11 cellular contexts compared by ENCODE assay signal in genomic region chr15:89851665-89852341, GRCh38. TPM values are rescaled to one million over a fixed set of nuclear protein-coding genes. Genes with fewer than 3 reads are reported as not detected.
DNase-seq lines count a peak whose midpoint lies in the region; ATAC-seq and TF ChIP-seq lines count a peak whose summit lies in the region.
"Had no signal": no experiment of that assay in that cellular context is flagged by ENCODE, and none has a peak within 500 bp of the region (broad histone marks: within the 10 kb centered on the region; RNA-seq: fewer than 3 reads in every experiment).

No MANE protein-coding gene starts in this region.

- ATAC-seq in GM19023 (IDR thresholded peaks at IDR 0.05; ENCODE audit: unreplicated experiment) (peak; percentile 59), HG03095 (IDR thresholded peaks at IDR 0.05; ENCODE audit: unreplicated experiment) (peak; percentile 64), SK-N-SH treated with all-trans-retinoic acid at 6 μM for 48 hours (peak; percentile 33), HG03469 (IDR thresholded peaks at IDR 0.05; ENCODE audit: unreplicated experiment) (no peak)

- intact Hi-C loops in dorsolateral prefrontal cortex (cut with DNase I) = no loop called here

- peaks cover 9 to 49% of the 10 kb centered on the region in 2 donors for H3K4me1 ChIP-seq in mucosa of rectum (ENCODE audit: control insufficient read depth in 2 of 2, insufficient read depth in 2 of 2, low read length in 2 of 2)

- DNase-seq in EL (no peak), NCI-H1417 (lab: John Stamatoyannopoulos, UW) (no peak), dorsolateral prefrontal cortex (no peak)
- DNase-seq: NCI-H1436 had no signal

- no peak for TF ChIP-seq CTCF in dorsolateral prefrontal cortex (IDR thresholded peaks at IDR 0.05 in 54 of 56, conservative IDR thresholded peaks at IDR 0.05 in 2 of 56; ENCODE audit: low read depth in 1 of 56, partially characterized antibody in 56 of 56)

- H3K4me3 ChIP-seq in mucosa of rectum (ENCODE audit: low read length in 2 of 2) (peak overlapping the region; percentile 36 to 73), dorsolateral prefrontal cortex (no peak overlapping the region)
- H3K4me3 ChIP-seq: lung, tibial nerve had no signal

- H3K9ac ChIP-seq in mucosa of rectum (ENCODE audit: low read depth in 1 of 2, low read length in 2 of 2) = peak overlapping the region; percentile 18 to 76

- no peaks in the 10 kb centered on the region for H3K9me3 ChIP-seq in mucosa of rectum (ENCODE audit: control insufficient read depth in 2 of 2, low read length in 2 of 2)
- H3K9me3 ChIP-seq: tibial nerve had no signal

- H3K27ac ChIP-seq in mucosa of rectum (ENCODE audit: low read depth in 2 of 2, low read length in 2 of 2) (peak overlapping the region; percentile 80 to 85), dorsolateral prefrontal cortex (no peak overlapping the region)
- H3K27ac ChIP-seq: tibial nerve had no signal

- peaks cover 0 to 9% of the 10 kb centered on the region in 2 donors for H3K36me3 ChIP-seq in mucosa of rectum (ENCODE audit: control insufficient read depth in 2 of 2, insufficient read depth in 2 of 2, low read length in 2 of 2)

- H3K27me3 ChIP-seq in mucosa of rectum (ENCODE audit: control insufficient read depth in 2 of 2, insufficient read depth in 2 of 2, low read length in 2 of 2) (no peaks in the 10 kb centered on the region), dorsolateral prefrontal cortex (no peaks in the 10 kb centered on the region)
- H3K27me3 ChIP-seq: tibial nerve had no signal

TF ChIP-seq in SK-N-SH treated with all-trans-retinoic acid at 6 μM for 48 hours, 23 proteins besides CTCF, POLR2A, EP300 and RAD21:
- no peak for TF ChIP-seq BACH2 (CRISPR knock-in tag; IDR thresholded peaks at IDR 0.05; ENCODE audit: borderline replicate concordance)
- no peak for TF ChIP-seq ZC3H10 (CRISPR knock-in tag; IDR thresholded peaks at IDR 0.05)

RNA-seq across cellular contexts. Expression of gene ANPEP, which starts 37.2 kb away (rescaled TPM):
- 10 to 100 TPM in 1 of 120 experiments, 1 to 10 TPM in 117, under 1 TPM in 2; 0.43 to 11.2 (median 3.5) TPM for total RNA-seq in dorsolateral prefrontal cortex

RNA-seq across cellular contexts. Expression of gene AP3S2, which starts 42.0 kb away (rescaled TPM):
- 10 to 100 TPM; 31.3 to 69.8 (median 52.2) TPM for total RNA-seq in dorsolateral prefrontal cortex

Comparison
In these comparisons a context has a peak if more than half of its experiments do, and no peak if none do; other contexts are left out.
1. H3K27ac ChIP-seq: peak in mucosa of rectum (2 of 2); none in dorsolateral prefrontal cortex (0 of 59).
2. H3K4me3 ChIP-seq: peak in mucosa of rectum (2 of 2); none in dorsolateral prefrontal cortex (0 of 59).